In the genomic region with DNA sequence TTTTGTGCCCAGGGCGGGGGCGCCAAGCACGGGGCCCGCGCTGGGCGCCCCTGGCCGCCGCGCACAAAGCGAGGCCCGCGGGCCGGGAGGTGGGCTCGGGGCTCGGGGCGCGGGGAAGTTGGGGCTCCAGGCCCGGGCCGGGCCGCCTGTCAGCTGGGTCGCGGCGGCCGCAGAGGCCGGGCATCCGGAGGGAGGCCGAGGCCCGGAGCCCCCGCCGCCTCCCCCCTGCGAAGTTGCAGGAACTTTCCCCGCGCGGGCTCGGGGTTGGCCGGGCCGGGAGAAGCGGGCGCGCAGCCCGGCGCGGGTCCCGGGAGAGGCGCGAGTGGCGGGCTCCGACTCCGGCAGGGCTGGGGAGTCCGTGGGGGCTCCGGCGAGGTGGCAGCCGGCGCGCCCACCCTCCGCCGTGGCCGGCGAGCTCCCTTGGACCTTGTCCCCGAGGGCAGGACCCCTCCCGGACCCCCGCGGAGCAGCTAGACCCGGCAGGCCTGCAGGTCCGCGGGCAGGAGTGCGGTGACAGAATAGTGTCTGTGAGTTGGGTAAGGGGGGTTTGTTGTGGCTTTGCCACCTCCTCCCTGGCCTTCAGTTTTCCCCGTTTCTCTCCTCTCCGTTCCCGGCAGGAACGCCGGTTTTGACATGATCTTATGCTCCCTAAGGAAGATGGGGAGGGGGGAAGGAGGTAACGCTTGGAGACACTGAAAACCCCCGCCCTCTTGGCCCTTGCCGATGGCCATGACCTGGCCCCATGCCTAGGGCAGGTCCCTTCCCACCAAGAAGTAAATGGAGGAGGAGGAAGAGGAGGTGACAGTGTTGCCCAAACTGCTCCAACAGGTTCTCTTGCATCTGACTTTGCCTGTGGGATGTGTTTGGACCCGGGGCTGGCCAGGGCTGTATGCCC, we compare ENCODE assay signal across 8 cellular contexts. TPM values are rescaled to one million over a fixed set of nuclear protein-coding genes. Genes with fewer than 3 reads are reported as not detected.
DNase-seq lines count a peak whose midpoint lies in the region; ATAC-seq, FAIRE-seq and TF ChIP-seq lines count a peak whose summit lies in the region.

No MANE protein-coding gene starts in this region.

- peak; percentile 12 for ATAC-seq in GM19023 (IDR thresholded peaks at IDR 0.05; ENCODE audit: unreplicated experiment)

- peak; percentile 53 for DNase-seq in AG08396 (ENCODE audit: low spot score)
- DNase-seq in LoVo (ENCODE audit: low spot score), result peak; percentile 41
- no peak for DNase-seq in astrocyte of the cerebellum (ENCODE audit: low read depth)
- peak; percentile 30 for DNase-seq in small intestine
- DNase-seq in T1000 (lab: John Stamatoyannopoulos, UW), result no peak
- DNase-seq in NOMO-1 treated with dmso at 0.1 percent for 144 hours (lab: John Stamatoyannopoulos, UW; ENCODE audit: unreplicated experiment), result no peak

- in situ Hi-C loops in astrocyte of the cerebellum (cut with HindIII; ENCODE audit: low sequenced_read_pairs), result no loop called here

- no peaks in the 10 kb centered on the region for H3K36me3 ChIP-seq in iPS-15b (ENCODE audit: control insufficient read depth, insufficient read depth, low read length)
- H3K36me3 ChIP-seq in small intestine (ENCODE audit: control insufficient read depth in 2 of 2, insufficient read depth in 2 of 2, low read length in 2 of 2), result no peaks in the 10 kb centered on the region

- no peak overlapping the region for H3K9ac ChIP-seq in iPS-15b (ENCODE audit: low read depth, low read length)

- H3K4me3 ChIP-seq in astrocyte of the cerebellum (ENCODE audit: low read depth, low read length) (peak overlapping the region; percentile 63), iPS-15b (ENCODE audit: low read depth, low read length) (peak overlapping the region; percentile 54), small intestine (ENCODE audit: low read depth in 1 of 2, low read length in 2 of 2) (peak overlapping the region; percentile 77 to 92)

- H3K27me3 ChIP-seq in iPS-15b (ENCODE audit: control insufficient read depth, insufficient read depth, low read length), result peaks cover 3% of the 10 kb centered on the region
- no peaks in the 10 kb centered on the region for H3K27me3 ChIP-seq in small intestine (ENCODE audit: control insufficient read depth in 2 of 2, insufficient read depth in 2 of 2, low read length in 2 of 2)

- no peak for FAIRE-seq in small intestine (lab: Jason Lieb, UNC)

- TF ChIP-seq CTCF in astrocyte of the cerebellum (IDR thresholded peaks at IDR 0.05; ENCODE audit: low read depth, low read length, missing control alignments), result no peak

- H3K9me3 ChIP-seq in iPS-15b (ENCODE audit: control insufficient read depth, insufficient read depth, low read length) (no peaks in the 10 kb centered on the region), small intestine (ENCODE audit: control insufficient read depth, low read depth) (no peaks in the 10 kb centered on the region)

- H3K27ac ChIP-seq in small intestine (ENCODE audit: low read depth in 1 of 2, low read length in 1 of 2), result peak overlapping the region; percentile 7 to 27

- WGBS in small intestine, 3 donors, result 1 to 3% (median 2%) methylated on average over 27 to 76 of the region's 76 CpGs

- H3K4me1 ChIP-seq in iPS-15b (ENCODE audit: control insufficient read depth, insufficient read depth, low read length) (peaks cover 7% of the 10 kb centered on the region), small intestine (ENCODE audit: control insufficient read depth in 2 of 2, insufficient read depth in 1 of 2, low read depth in 1 of 2, low read length in 1 of 2) (peaks cover 3 to 9% of the 10 kb centered on the region in 2 donors)

RNA-seq across cellular contexts. Expression of a gene that starts 0.9 kb away (rescaled TPM):
- polyA plus RNA-seq in small intestine, result 10 to 100 TPM in 2 of 3 donors, 1 to 10 TPM in 1; 8.6 to 14.9 (median 10.7) TPM

Comparison
In these comparisons a context has a peak if more than half of its experiments do, and no peak if none do; other contexts are left out.
1. DNase-seq: peak in AG08396 (single experiment), LoVo (single experiment) and small intestine (single experiment); none in astrocyte of the cerebellum (single experiment), T1000 (single experiment) and NOMO-1 treated with dmso at 0.1 percent for 144 hours (single experiment).
2. Peak in every context shown above with its lines, with median percentiles within 50 percentile points of each other: H3K4me3 ChIP-seq.